ENCODE assay signal across 8 cellular contexts in the genomic region with DNA sequence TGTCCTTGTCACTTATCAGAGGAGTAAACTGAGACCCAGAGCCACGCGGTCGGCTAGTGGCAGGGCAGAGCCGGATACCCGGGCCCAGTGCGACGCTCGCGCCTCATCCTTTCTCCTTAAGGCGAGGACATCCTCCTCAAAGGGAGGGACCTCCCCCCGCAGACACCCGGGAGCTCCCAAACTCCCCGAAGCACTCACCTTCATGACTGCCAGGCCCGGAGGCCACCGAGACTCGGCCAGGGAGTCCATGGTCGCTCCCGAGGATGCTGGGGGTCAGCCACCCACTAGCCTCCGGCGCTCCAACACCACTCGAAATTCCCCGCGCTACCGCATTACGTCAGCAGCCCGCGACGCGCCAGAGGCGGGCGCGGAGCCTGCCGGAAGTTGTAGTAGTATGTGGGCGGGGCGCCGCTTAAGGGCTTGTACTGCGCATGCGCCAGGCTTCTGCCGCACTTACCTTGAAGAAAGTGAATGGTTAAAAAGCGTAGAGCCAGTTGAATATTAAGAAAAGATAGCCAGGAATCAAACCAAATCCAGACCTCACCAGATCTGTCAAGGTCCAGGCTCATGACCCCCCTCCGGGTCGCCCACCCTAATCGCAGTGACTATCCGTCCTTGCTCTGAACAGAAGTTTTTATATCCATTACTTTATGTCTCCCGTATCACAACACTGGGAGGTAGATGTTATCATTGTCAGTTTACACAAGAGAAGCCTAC. TPM values are rescaled to one million over a fixed set of nuclear protein-coding genes. Genes with fewer than 3 reads are reported as not detected.
DNase-seq lines count a peak whose midpoint lies in the region; ATAC-seq and TF ChIP-seq lines count a peak whose summit lies in the region.

A gene with protein sequence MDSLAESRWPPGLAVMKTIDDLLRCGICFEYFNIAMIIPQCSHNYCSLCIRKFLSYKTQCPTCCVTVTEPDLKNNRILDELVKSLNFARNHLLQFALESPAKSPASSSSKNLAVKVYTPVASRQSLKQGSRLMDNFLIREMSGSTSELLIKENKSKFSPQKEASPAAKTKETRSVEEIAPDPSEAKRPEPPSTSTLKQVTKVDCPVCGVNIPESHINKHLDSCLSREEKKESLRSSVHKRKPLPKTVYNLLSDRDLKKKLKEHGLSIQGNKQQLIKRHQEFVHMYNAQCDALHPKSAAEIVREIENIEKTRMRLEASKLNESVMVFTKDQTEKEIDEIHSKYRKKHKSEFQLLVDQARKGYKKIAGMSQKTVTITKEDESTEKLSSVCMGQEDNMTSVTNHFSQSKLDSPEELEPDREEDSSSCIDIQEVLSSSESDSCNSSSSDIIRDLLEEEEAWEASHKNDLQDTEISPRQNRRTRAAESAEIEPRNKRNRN (minus strand): TSS at position 336 of the 717 bp plus-strand sequence. CDS start 87 bp downstream, at position 249.

- peaks cover 1% of the 10 kb centered on the region for H3K36me3 ChIP-seq in PC-9 (ENCODE audit: low read depth)
- H3K36me3 ChIP-seq in mucosa of stomach (ENCODE audit: control insufficient read depth, insufficient read depth, low read length) = no peaks in the 10 kb centered on the region

- H3K27me3 ChIP-seq in PC-9 (ENCODE audit: insufficient read depth, low read depth) (no peaks in the 10 kb centered on the region), mucosa of stomach (ENCODE audit: control insufficient read depth, insufficient read depth, low read length) (no peaks in the 10 kb centered on the region)

- H3K27ac ChIP-seq in PC-9 = peak within 1 kb of the TSS; percentile 77

- BruUV-seq in PC-9 (replicated peaks; lab: Mats Ljungman, UMichigan) = TSS peak; percentile 50

- intact Hi-C loops in PC-9 (cut with micrococcal nuclease; ENCODE audit: unreplicated experiment) = loop anchor here (5.0 kb wide), 1 partner anchor 96 kb away; no protein-coding TSS in a partner anchor

- peak; percentile 74 for TF ChIP-seq POLR2A in erythroblast (IDR thresholded peaks at IDR 0.05; ENCODE audit: low read length)

- H4K20me1 ChIP-seq in PC-9 (ENCODE audit: insufficient read depth) = no peaks in the 10 kb centered on the region

- TF ChIP-seq RAD21 in Ishikawa (IDR thresholded peaks at IDR 0.05; ENCODE audit: low read depth) = no peak

- H2AFZ ChIP-seq in PC-9 = peak within 1 kb of the TSS; percentile 94

- no peaks in the 10 kb centered on the region for H3K9me2 ChIP-seq in PC-9 (ENCODE audit: insufficient read depth)

- CTCF ChIA-PET in PC-9 (lab: Charles Lee) = no interaction called here

- no peak for TF ChIP-seq CTCF in PC-9 (conservative IDR thresholded peaks at IDR 0.05)

- peaks cover 42% of the 10 kb centered on the region for H3K79me2 ChIP-seq in PC-9 (ENCODE audit: low read depth)

- H3K4me1 ChIP-seq in PC-9 (replicated peaks; ENCODE audit: insufficient read depth) (peaks cover 37% of the 10 kb centered on the region), mucosa of stomach (ENCODE audit: control insufficient read depth, insufficient read depth, low read length) (peaks cover 50% of the 10 kb centered on the region)

- H3K9me3 ChIP-seq in PC-9 (ENCODE audit: insufficient read depth, low read depth) (no peaks in the 10 kb centered on the region), mucosa of stomach (ENCODE audit: control insufficient read depth, low read length) (no peaks in the 10 kb centered on the region)

- H3K4me3 ChIP-seq in PC-9 = peak within 1 kb of the TSS; percentile 69
- H3K4me3 ChIP-seq in mucosa of stomach (ENCODE audit: low read length) = peak within 1 kb of the TSS; percentile 75

- H3K4me2 ChIP-seq in PC-9 = peak within 1 kb of the TSS; percentile 89

- H3F3A ChIP-seq in PC-9 (ENCODE audit: insufficient read depth, low read depth) = peaks cover 24% of the 10 kb centered on the region

- TF ChIP-seq EP300 in Ishikawa (IDR thresholded peaks at IDR 0.05; ENCODE audit: borderline replicate concordance) = no peak

- peak; percentile 91 for ATAC-seq in GM21619 (IDR thresholded peaks at IDR 0.05; ENCODE audit: unreplicated experiment)

- peak within 1 kb of the TSS; percentile 68 for H3K9ac ChIP-seq in mucosa of stomach (ENCODE audit: low read length)

- POLR2A ChIA-PET in PC-9 (lab: Charles Lee; ENCODE audit: unreplicated experiment) = interaction anchor here (0.6 kb wide), 1 partner anchor 270 kb away, joined by 3 read pairs; no protein-coding TSS in a partner anchor

- DNase-seq in DMS153 treated with DMSO at 0.1 percent for 48 hours (lab: John Stamatoyannopoulos, UW; ENCODE audit: unreplicated experiment) (peak; percentile 72), PC-9 (peak; percentile 70 to 90), activated T-cell treated with anti-CD3 and anti-CD28 coated beads for 48 hours (ENCODE audit: low read depth) (peak; percentile 90), erythroblast (lab: John Stamatoyannopoulos, UW) (peak; percentile 93 to 96)
- peak; percentile 95 for DNase-seq in stimulated activated CD8-positive, alpha-beta memory T cell treated with anti-CD3 and anti-CD28 coated beads, Interleukin-4, amount 100 ng/mL, for 48 hours

TF ChIP-seq in Ishikawa, 13 proteins besides CTCF, POLR2A, EP300 and RAD21:
- peak; percentile 56 for TF ChIP-seq TAF1 (IDR thresholded peaks at IDR 0.05; ENCODE audit: low read depth)
- TF ChIP-seq, protein P1, sequence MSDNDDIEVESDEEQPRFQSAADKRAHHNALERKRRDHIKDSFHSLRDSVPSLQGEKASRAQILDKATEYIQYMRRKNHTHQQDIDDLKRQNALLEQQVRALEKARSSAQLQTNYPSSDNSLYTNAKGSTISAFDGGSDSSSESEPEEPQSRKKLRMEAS (IDR thresholded peaks at IDR 0.05) = peak; percentile 80
- TF ChIP-seq YY1 (IDR thresholded peaks at IDR 0.05; ENCODE audit: low read depth) = no peak
- TF ChIP-seq TEAD4 (IDR thresholded peaks at IDR 0.05) = peak; percentile 67
- TF ChIP-seq EGR1 (IDR thresholded peaks at IDR 0.05) = peak; percentile 43; the same call in 1 of the 2 replicates
- TF ChIP-seq CREB1 (IDR thresholded peaks at IDR 0.05; ENCODE audit: low read depth) = peak; percentile 96
- TF ChIP-seq NFIC (IDR thresholded peaks at IDR 0.05) = no peak

RNA-seq across cellular contexts. Expression of the gene that starts here (rescaled TPM):
- 19.1 and 29.1 TPM in 2 replicates for total RNA-seq in PC-9 (2021)

Comparison
In these comparisons a context has a peak if more than half of its experiments do, and no peak if none do; other contexts are left out.
1. Peak in every context shown above with its lines: DNase-seq, ATAC-seq, H3K4me3 ChIP-seq and H3K27ac ChIP-seq.